8 cellular contexts compared by ENCODE assay signal in the genomic region with DNA sequence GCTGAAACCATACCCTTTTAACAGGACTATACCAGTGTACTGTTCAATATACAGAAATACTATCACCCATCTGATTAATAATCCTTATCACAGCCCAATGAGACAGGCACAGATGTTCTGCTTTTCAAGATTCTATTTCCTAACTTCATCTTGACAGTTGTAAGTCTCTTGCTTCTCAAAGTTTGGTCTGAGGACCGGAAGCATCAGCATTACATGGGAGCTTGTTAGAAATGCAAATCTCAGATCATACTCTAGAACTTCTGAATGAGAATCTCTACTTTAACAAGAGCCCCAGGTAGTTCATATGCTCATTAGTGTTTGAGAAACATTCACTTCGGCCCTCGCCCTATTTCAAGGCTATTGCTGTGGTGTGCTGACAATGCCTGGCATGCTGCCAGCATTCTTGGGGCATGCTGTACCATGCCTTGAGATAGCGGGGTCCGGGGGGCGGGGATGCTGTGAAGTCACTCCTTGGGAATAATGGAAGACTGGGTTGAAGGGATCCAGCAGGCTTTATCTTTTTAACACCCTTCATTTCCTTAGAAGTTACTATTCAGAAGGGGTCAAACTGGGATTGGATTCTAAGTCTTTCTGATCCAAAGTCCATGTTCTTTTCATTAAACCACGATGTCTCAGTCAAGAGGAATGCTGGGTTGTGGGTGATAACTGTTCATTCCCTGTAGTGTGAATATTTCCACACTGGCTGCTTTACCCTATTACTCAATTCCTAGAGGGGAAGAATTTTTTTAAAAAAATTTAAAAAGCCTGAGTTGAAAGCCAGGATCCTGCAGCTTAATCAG.
DNase-seq lines count a peak whose midpoint lies in the region; ATAC-seq and TF ChIP-seq lines count a peak whose summit lies in the region.

No MANE protein-coding gene starts in this region.

- TF ChIP-seq POLR2A in adrenal gland (IDR thresholded peaks at IDR 0.05): no peak
- no peak for TF ChIP-seq POLR2A in stomach (IDR thresholded peaks at IDR 0.05)

- no peaks in the 10 kb centered on the region for H3K9me3 ChIP-seq in adrenal gland (replicated peaks in 1 of 3)
- H3K9me3 ChIP-seq in right cardiac atrium (ENCODE audit: control insufficient read depth, low read length): no peaks in the 10 kb centered on the region
- no peaks in the 10 kb centered on the region for H3K9me3 ChIP-seq in stomach

- intact Hi-C loops in adrenal gland (cut with DNase I) (no loop called here), right cardiac atrium (cut with DNase I) (loop anchor here in 1 of 4 donors (5.0 kb wide), 1 partner anchor 296 kb away; no protein-coding TSS in a partner anchor), stomach (cut with DNase I; ENCODE audit: low total_unique reads) (no loop called here)

- no peak for TF ChIP-seq EP300 in stomach (IDR thresholded peaks at IDR 0.05)

- DNase-seq in HFF-Myc (ENCODE audit: extremely low read depth, low read depth) (peak; percentile 66), adrenal gland (peak; percentile 38 to 74 (median 66)), right cardiac atrium (peak; percentile 90 to 97 (median 91)), stomach (peak; percentile 73), NCI-H2227 (lab: John Stamatoyannopoulos, UW; ENCODE audit: unreplicated experiment) (no peak)
- no peak for DNase-seq in activated CD8-positive, alpha-beta memory T cell treated with anti-CD3 and anti-CD28 coated beads for 24 hours
- no peak for DNase-seq in activated T-cell treated with anti-CD3 and anti-CD28 coated beads, Interleukin-2, amount 50 U/mL, for 48 hours

- peak overlapping the region in 3 of 5 donors; percentile 20 to 84 (median 50) for H3K27ac ChIP-seq in adrenal gland
- H3K27ac ChIP-seq in right cardiac atrium (ENCODE audit: low read length): peak overlapping the region; percentile 70
- H3K27ac ChIP-seq in stomach: peak overlapping the region; percentile 46 to 74 (median 63)

- peak; percentile 92 to 93 for ATAC-seq in right cardiac atrium
- no peak for ATAC-seq in GM18907 (IDR thresholded peaks at IDR 0.05; ENCODE audit: unreplicated experiment)

- TF ChIP-seq CTCF in HFF-Myc (IDR thresholded peaks at IDR 0.05; ENCODE audit: low read depth, low read length, missing control alignments) (no peak), adrenal gland (IDR thresholded peaks at IDR 0.05) (no peak), stomach (IDR thresholded peaks at IDR 0.05) (no peak)

- H3K36me3 ChIP-seq in adrenal gland (replicated peaks in 1 of 2) (no peaks in the 10 kb centered on the region), stomach (peaks cover 0 to 5% (median 0%) of the 10 kb centered on the region in 4 donors)

- peaks cover 9 to 26% of the 10 kb centered on the region in 2 donors for H3K4me1 ChIP-seq in adrenal gland (replicated peaks in 1 of 2)
- peaks cover 7% of the 10 kb centered on the region for H3K4me1 ChIP-seq in right cardiac atrium (ENCODE audit: control insufficient read depth, insufficient read depth, low read length)
- H3K4me1 ChIP-seq in stomach: peaks cover 25 to 64% (median 44%) of the 10 kb centered on the region in 4 donors

- H3K4me3 ChIP-seq in HFF-Myc (replicated peaks; ENCODE audit: low read depth, low read length) (no peak overlapping the region), adrenal gland (no peak overlapping the region), right cardiac atrium (ENCODE audit: low read length) (no peak overlapping the region), stomach (no peak overlapping the region)

- 27 to 43% (median 29%) methylated on average over 7 of the region's 7 CpGs for WGBS in adrenal gland, 4 donors
- 29% methylated on average over 7 of the region's 7 CpGs for WGBS in right cardiac atrium
- 25 to 47% (median 37%) methylated on average over 7 of the region's 7 CpGs for WGBS in stomach, 5 donors

- H3K27me3 ChIP-seq in adrenal gland: no peaks in the 10 kb centered on the region
- no peaks in the 10 kb centered on the region for H3K27me3 ChIP-seq in right cardiac atrium (ENCODE audit: control insufficient read depth, insufficient read depth)
- no peaks in the 10 kb centered on the region for H3K27me3 ChIP-seq in stomach

Comparison
In these comparisons a context has a peak if more than half of its experiments do, and no peak if none do; other contexts are left out.
1. DNase-seq: peak in HFF-Myc (single experiment), adrenal gland (7 of 7), right cardiac atrium (3 of 3) and stomach (single experiment); none in NCI-H2227 (single experiment), activated CD8-positive, alpha-beta memory T cell treated with anti-CD3 and anti-CD28 coated beads for 24 hours (single experiment) and activated T-cell treated with anti-CD3 and anti-CD28 coated beads, Interleukin-2, amount 50 U/mL, for 48 hours (0 of 2).
2. Peak in every context shown above with its lines, with median percentiles within 50 percentile points of each other: H3K27ac ChIP-seq.